Comparison of ENCODE assay signal across 8 cellular contexts in genomic region chr9:133459476-133460404, GRCh38. TPM values are rescaled to one million over a fixed set of nuclear protein-coding genes. Genes with fewer than 3 reads are reported as not detected.
DNase-seq lines count a peak whose midpoint lies in the region; ATAC-seq and TF ChIP-seq lines count a peak whose summit lies in the region.

CACFD1 (plus strand) TSS chr9:133459978; CDS start chr9:133460067, 89 bp downstream.

- H3K9me3 ChIP-seq in adrenal gland (replicated peaks in 1 of 3) (no peaks in the 10 kb centered on the region), heart left ventricle (no peaks in the 10 kb centered on the region), transverse colon (no peaks in the 10 kb centered on the region)

- DNase-seq in GM12864 (ENCODE audit: low read depth), result peak; percentile 64
- peak; percentile 91 for DNase-seq in NCI-H1417 treated with DMSO at 0.1 percent for 48 hours (lab: John Stamatoyannopoulos, UW)
- DNase-seq in SW480 (ENCODE audit: low spot score), result peak; percentile 95
- peak; percentile 97 to 99 (median 98) for DNase-seq in adrenal gland
- DNase-seq in heart left ventricle, result peak; percentile 95 to 97 (median 97)
- DNase-seq in pons (ENCODE audit: low spot score), result peak; percentile 93
- DNase-seq in transverse colon, result peak; percentile 99

- no peaks in the 10 kb centered on the region for H3K27me3 ChIP-seq in adrenal gland
- H3K27me3 ChIP-seq in heart left ventricle, result no peaks in the 10 kb centered on the region
- H3K27me3 ChIP-seq in transverse colon, result no peaks in the 10 kb centered on the region

- TF ChIP-seq POLR2A in adrenal gland (IDR thresholded peaks at IDR 0.05) (peak; percentile 78 to 80), heart left ventricle (IDR thresholded peaks at IDR 0.05) (peak in 1 of 2 donors; percentile 76), transverse colon (IDR thresholded peaks at IDR 0.05) (peak; percentile 95)

- peak within 1 kb of the TSS; percentile 33 to 96 (median 92) for H3K27ac ChIP-seq in adrenal gland
- H3K27ac ChIP-seq in heart left ventricle, result peak within 1 kb of the TSS; percentile 81 to 98 (median 92)
- peak within 1 kb of the TSS; percentile 94 to 97 (median 95) for H3K27ac ChIP-seq in transverse colon

- peak; percentile 82 for ATAC-seq in HG02759 (IDR thresholded peaks at IDR 0.05; ENCODE audit: unreplicated experiment)
- peak; percentile 93 to 96 (median 94) for ATAC-seq in heart left ventricle

- TF ChIP-seq EP300 in transverse colon (IDR thresholded peaks at IDR 0.05; ENCODE audit: low read depth), result no peak

- in situ Hi-C loops in transverse colon (cut with MboI; ENCODE audit: low pct_ligation_motif_present in 1 of 4, low pct_unique_long_range_greater_than_20kb in 1 of 4, low sequenced_read_pairs in 3 of 4), result no loop called here

- H3K4me1 ChIP-seq in adrenal gland (replicated peaks in 1 of 2), result peaks cover 0 to 21% of the 10 kb centered on the region in 2 donors
- peaks cover 0 to 21% (median 13%) of the 10 kb centered on the region in 12 donors for H3K4me1 ChIP-seq in heart left ventricle
- H3K4me1 ChIP-seq in transverse colon, result peaks cover 2 to 25% (median 15%) of the 10 kb centered on the region in 4 donors

- H3K36me3 ChIP-seq in adrenal gland (replicated peaks in 1 of 2), result no peaks in the 10 kb centered on the region
- peaks cover 0 to 8% (median 0%) of the 10 kb centered on the region in 9 donors for H3K36me3 ChIP-seq in heart left ventricle
- no peaks in the 10 kb centered on the region for H3K36me3 ChIP-seq in transverse colon

- TF ChIP-seq CTCF in GM12864 (IDR thresholded peaks at IDR 0.05; ENCODE audit: low read depth, low read length, missing control alignments), result no peak
- TF ChIP-seq CTCF in adrenal gland (IDR thresholded peaks at IDR 0.05), result no peak
- no peak for TF ChIP-seq CTCF in heart left ventricle (IDR thresholded peaks at IDR 0.05)
- no peak for TF ChIP-seq CTCF in transverse colon (IDR thresholded peaks at IDR 0.05)

- 0 to 4% (median 1%) methylated on average over 3 to 86 of the region's 86 CpGs for WGBS in adrenal gland, 4 donors
- WGBS in heart left ventricle, 4 donors, result 0 to 2% (median 1%) methylated on average over 30 to 86 of the region's 86 CpGs
- 1% methylated on average over 40 of the region's 86 CpGs; no CpG with 5 or more reads in 1 of the 2 donors for WGBS in transverse colon (ENCODE audit: low coverage in 1 of 2), 2 donors

- H3K4me3 ChIP-seq in GM12864 (ENCODE audit: low read depth, low read length), result peak within 1 kb of the TSS; percentile 81
- H3K4me3 ChIP-seq in adrenal gland, result peak within 1 kb of the TSS; percentile 38 to 91 (median 60)
- peak within 1 kb of the TSS; percentile 56 to 97 (median 84) for H3K4me3 ChIP-seq in heart left ventricle
- H3K4me3 ChIP-seq in transverse colon, result peak within 1 kb of the TSS; percentile 70 to 83 (median 76)

- intact Hi-C loops in adrenal gland (cut with DNase I), result no loop called here
- intact Hi-C loops in heart left ventricle (cut with DNase I), result loop anchor here in 4 of 10 donors (2.0 to 10.0 kb wide), 4 partner anchors 19 to 83 kb away; partner anchors contain the start of genes REXO4 (in 2 of the 4), SLC2A6 (in 2 of the 4), STKLD1 (in 1 of the 4) and SURF4 (in 1 of the 4)
- intact Hi-C loops in transverse colon (cut with DNase I; ENCODE audit: low total_unique reads), result no loop called here

RNA-seq across cellular contexts. Expression of gene CACFD1, which starts in this region (rescaled TPM):
- total RNA-seq in adrenal gland (10 to 100 TPM; 11.4 to 29.5 (median 19.8) TPM), heart left ventricle (10 to 100 TPM in 7 of 9 donors, 1 to 10 TPM in 2; 8.0 to 15.3 (median 11.6) TPM), transverse colon (100 to 1,000 TPM in 1 of 4 donors, 10 to 100 TPM in 3; 44.6 to 153 (median 80.0) TPM)
- polyA plus RNA-seq in adrenal gland (10 to 100 TPM in 1 of 3 donors, 1 to 10 TPM in 2; 6.5 to 11.1 (median 8.8) TPM), heart left ventricle (10 to 100 TPM; 10.9 to 21.9 TPM)

Comparison
In these comparisons a context has a peak if more than half of its experiments do, and no peak if none do; other contexts are left out.
1. Peak in every context shown above with its lines: DNase-seq, ATAC-seq, H3K4me3 ChIP-seq and H3K27ac ChIP-seq.